ENCODE assay signal across 13 cellular contexts in genomic region chr16:35752012-35752772, GRCh38.
DNase-seq lines count a peak whose midpoint lies in the region; TF ChIP-seq lines count a peak whose summit lies in the region.
"Had no signal": no experiment of that assay in that cellular context is flagged by ENCODE, and none has a peak within 500 bp of the region (broad histone marks: within the 10 kb centered on the region; RNA-seq: fewer than 3 reads in every experiment).

No MANE protein-coding gene starts in this region.

- no peak overlapping the region for H2BK12ac ChIP-seq in neuronal stem cell (ENCODE audit: low read length)

- H2AFZ ChIP-seq in osteoblast (ENCODE audit: low read length): no peak overlapping the region
- no peak overlapping the region for H2AFZ ChIP-seq in neuronal stem cell (ENCODE audit: low read length)

- H3K4ac ChIP-seq in neuronal stem cell (ENCODE audit: low read length): no peak overlapping the region

- H3K18ac ChIP-seq in neuronal stem cell (ENCODE audit: low read length): no peak overlapping the region

- TF ChIP-seq EP300 in esophagus muscularis mucosa (IDR thresholded peaks at IDR 0.05): no peak

- H4K20me1 ChIP-seq in osteoblast (ENCODE audit: insufficient read depth, low read length): no peaks in the 10 kb centered on the region

- H3K4me2 ChIP-seq in osteoblast (ENCODE audit: insufficient read depth, low read length) (no peak overlapping the region), neuronal stem cell (ENCODE audit: insufficient read depth, low read length, poor library complexity, severe bottlenecking) (no peak overlapping the region)
- H3K4me2 ChIP-seq: A549 had no signal

- no peak overlapping the region for H4K8ac ChIP-seq in neuronal stem cell (ENCODE audit: low read depth, low read length)

- no peak overlapping the region for H3K9ac ChIP-seq in neuronal stem cell (ENCODE audit: low read depth, low read length, poor library complexity)

- no peak overlapping the region for H4K91ac ChIP-seq in neuronal stem cell (ENCODE audit: low read depth, low read length, poor library complexity)

- TF ChIP-seq POLR2A in esophagus muscularis mucosa (IDR thresholded peaks at IDR 0.05; ENCODE audit: low read depth): no peak

- H2BK15ac ChIP-seq in neuronal stem cell (ENCODE audit: low read length): no peak overlapping the region

- H3K23ac ChIP-seq in neuronal stem cell (ENCODE audit: low read depth, low read length, poor library complexity): no peak overlapping the region

- H3K4me3 ChIP-seq in H7 (ENCODE audit: insufficient read depth, low read depth, low read length): no peak overlapping the region
- H3K4me3 ChIP-seq in esophagus muscularis mucosa: no peak overlapping the region
- no peak overlapping the region for H3K4me3 ChIP-seq in osteoblast (ENCODE audit: insufficient read depth, low read length)
- H3K4me3 ChIP-seq in neuronal stem cell (ENCODE audit: low read length in 2 of 2): no peak overlapping the region
- H3K4me3 ChIP-seq: A549 had no signal

- no peaks in the 10 kb centered on the region for H3K79me2 ChIP-seq in osteoblast (ENCODE audit: insufficient read depth, low read length)

- H3K9me3 ChIP-seq in esophagus muscularis mucosa (peaks cover 0 to 23% (median 7%) of the 10 kb centered on the region in 4 donors), osteoblast (ENCODE audit: low read depth, low read length) (no peaks in the 10 kb centered on the region), neuronal stem cell (replicated peaks in 1 of 2; ENCODE audit: control insufficient read depth in 2 of 2, insufficient read depth in 1 of 2, low read depth in 1 of 2, low read length in 2 of 2) (peaks cover 0 to 61% of the 10 kb centered on the region in 2 donors)
- H3K9me3 ChIP-seq: A549, BE2C had no signal

- H2BK5ac ChIP-seq in neuronal stem cell (ENCODE audit: low read length): no peak overlapping the region

- H3K4me1 ChIP-seq in esophagus muscularis mucosa: no peaks in the 10 kb centered on the region
- no peaks in the 10 kb centered on the region for H3K4me1 ChIP-seq in osteoblast (ENCODE audit: insufficient read depth, low read length)
- no peaks in the 10 kb centered on the region for H3K4me1 ChIP-seq in neuronal stem cell (ENCODE audit: control insufficient read depth in 2 of 2, insufficient read depth in 1 of 2, low read depth in 1 of 2, low read length in 2 of 2)
- H3K4me1 ChIP-seq: A549, BE2C had no signal

- H3K79me1 ChIP-seq in neuronal stem cell (ENCODE audit: low read depth, low read length): peaks cover 4% of the 10 kb centered on the region

- H3K27ac ChIP-seq in esophagus muscularis mucosa (replicated peaks in 1 of 4) (no peak overlapping the region), osteoblast (ENCODE audit: low read depth, low read length) (no peak overlapping the region), neuronal stem cell (replicated peaks; ENCODE audit: low read length) (no peak overlapping the region)
- H3K27ac ChIP-seq: A549, C4-2B had no signal

- intact Hi-C loops in esophagus muscularis mucosa (cut with DNase I): no loop called here

- H3K36me3 ChIP-seq in H7 (replicated peaks; ENCODE audit: control insufficient read depth, insufficient read depth, low read length) (no peaks in the 10 kb centered on the region), esophagus muscularis mucosa (no peaks in the 10 kb centered on the region), osteoblast (ENCODE audit: insufficient read depth, low read length) (no peaks in the 10 kb centered on the region), neuronal stem cell (replicated peaks in 1 of 2; ENCODE audit: control insufficient read depth in 2 of 2, insufficient read depth in 2 of 2, low read length in 2 of 2) (no peaks in the 10 kb centered on the region)
- H3K36me3 ChIP-seq: BE2C had no signal

- 82% methylated on average over 18 of the region's 18 CpGs for WGBS in esophagus muscularis mucosa
- no CpG with 5 or more reads among the region's 18 CpGs for WGBS in neuronal stem cell (ENCODE audit: extremely low coverage in 2 of 2, insufficient read length in 2 of 2, insufficient replicate concordance in 1 of 2), 2 donors

- H2AK5ac ChIP-seq in neuronal stem cell (ENCODE audit: low read depth, low read length): no peak overlapping the region

- H3K27me3 ChIP-seq in H7 (ENCODE audit: control insufficient read depth, insufficient read depth, low read length): no peaks in the 10 kb centered on the region
- H3K27me3 ChIP-seq in esophagus muscularis mucosa: no peaks in the 10 kb centered on the region
- H3K27me3 ChIP-seq in osteoblast (ENCODE audit: insufficient read depth, low read length): no peaks in the 10 kb centered on the region
- H3K27me3 ChIP-seq in neuronal stem cell (ENCODE audit: control insufficient read depth in 3 of 3, insufficient read depth in 3 of 3, low read depth in 1 of 3, low read length in 3 of 3): no peaks in the 10 kb centered on the region
- H3K27me3 ChIP-seq: BE2C had no signal

- TF ChIP-seq CTCF in GM10266 (IDR thresholded peaks at IDR 0.05; ENCODE audit: control insufficient read depth, insufficient read depth, low read depth, missing control alignments) (no peak), esophagus muscularis mucosa (IDR thresholded peaks at IDR 0.05) (no peak), osteoblast (IDR thresholded peaks at IDR 0.05; ENCODE audit: extremely low read depth, low read depth, low read length) (no peak)

- no peak overlapping the region for H3K14ac ChIP-seq in neuronal stem cell (ENCODE audit: low read length)

- DNase-seq in GM10266 (ENCODE audit: extremely low spot score) (peak; percentile 2), H7 (peak; percentile 10), esophagus muscularis mucosa (ENCODE audit: extremely low spot score) (peak; percentile 72), osteoblast (ENCODE audit: insufficient read length, low spot score, missing footprints) (peak; percentile 61), NCI-H1436 treated with DMSO at 0.1 percent for 48 hours (lab: John Stamatoyannopoulos, UW) (no peak), neuronal stem cell (ENCODE audit: low spot score) (no peak)
- DNase-seq in activated CD4-positive, alpha-beta T cell treated with anti-CD3 and anti-CD28 coated beads, Interleukin-2, amount 50 U/mL, for 48 hours: no peak
- DNase-seq: BE2C; CD4-positive, alpha-beta memory T cell; DND-41; GDM1 had no signal

- no peak overlapping the region for H2BK120ac ChIP-seq in neuronal stem cell (ENCODE audit: low read depth, low read length)

Comparison
In these comparisons a context has a peak if more than half of its experiments do, and no peak if none do; other contexts are left out.
1. DNase-seq: peak in GM10266 (single experiment), H7 (single experiment), esophagus muscularis mucosa (single experiment) and osteoblast (single experiment); none in activated CD4-positive, alpha-beta T cell treated with anti-CD3 and anti-CD28 coated beads, Interleukin-2, amount 50 U/mL, for 48 hours (0 of 2), NCI-H1436 treated with DMSO at 0.1 percent for 48 hours (single experiment) and neuronal stem cell (single experiment).